In the genomic region with DNA sequence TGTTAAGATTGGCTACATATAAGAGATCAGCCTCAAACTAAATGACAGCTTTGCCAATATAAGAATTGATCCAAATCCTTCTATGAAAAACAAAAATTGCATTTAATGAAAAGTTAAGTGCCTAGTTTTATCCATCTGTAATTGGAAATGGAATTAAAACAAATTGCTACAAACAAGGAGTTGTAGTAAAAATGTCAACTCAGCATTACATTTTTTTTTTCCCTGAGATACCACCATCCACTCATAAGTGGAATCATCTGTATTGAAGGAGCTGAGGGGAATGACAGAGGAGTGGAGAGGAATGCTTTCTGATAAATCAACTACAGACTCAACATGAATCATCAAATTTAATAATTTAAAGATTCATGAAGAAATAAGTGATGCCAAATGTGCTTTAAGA, we compare ENCODE assay signal across 18 cellular contexts.
A peak's percentile ranks its signal among the peaks of the same experiment; 100 is the strongest.
DNase-seq lines count a peak whose midpoint lies in the region; ATAC-seq, FAIRE-seq and TF ChIP-seq lines count a peak whose summit lies in the region.
"Had no signal": no experiment of that assay in that cellular context is flagged by ENCODE, and none has a peak within 500 bp of the region (broad histone marks: within the 10 kb centered on the region; RNA-seq: fewer than 3 reads in every experiment).

No MANE protein-coding gene starts in this region.

- TF ChIP-seq POLR2A in HepG2 (IDR thresholded peaks at IDR 0.05; ENCODE audit: insufficient read depth in 1 of 2, low read depth in 2 of 2, low read length in 2 of 2) (no peak), right lobe of liver (IDR thresholded peaks at IDR 0.05) (no peak), K562 (conservative IDR thresholded peaks at IDR 0.05) (no peak)

- H3K4me3 ChIP-seq in HepG2 (replicated peaks in 1 of 3; ENCODE audit: insufficient read depth in 1 of 3, low read depth in 2 of 3, low read length in 3 of 3) (no peak overlapping the region), right lobe of liver (no peak overlapping the region), K562 (no peak overlapping the region), neuron (ENCODE audit: low read length) (no peak overlapping the region)
- H3K4me3 ChIP-seq: GM23248 had no signal

- TF ChIP-seq EP300 in HepG2 (IDR thresholded peaks at IDR 0.05; ENCODE audit: low read depth in 2 of 2, low read length in 2 of 2) (no peak), HepG2 (CRISPR knock-in tag; IDR thresholded peaks at IDR 0.05; ENCODE audit: borderline replicate concordance) (no peak), K562 (IDR thresholded peaks at IDR 0.05; ENCODE audit: low read length) (no peak)

- no peaks in the 10 kb centered on the region for H3K4me1 ChIP-seq in HepG2 (ENCODE audit: insufficient read depth, low read length)
- H3K4me1 ChIP-seq in right lobe of liver, result no peaks in the 10 kb centered on the region
- no peaks in the 10 kb centered on the region for H3K4me1 ChIP-seq in K562 (replicated peaks in 1 of 2; ENCODE audit: control insufficient read depth in 2 of 2, insufficient read depth in 2 of 2, low read length in 2 of 2)
- H3K4me1 ChIP-seq in neuron (ENCODE audit: insufficient read depth, low read length), result no peaks in the 10 kb centered on the region

- no peak overlapping the region for H2AFZ ChIP-seq in HepG2 (ENCODE audit: low read length)
- no peak overlapping the region for H2AFZ ChIP-seq in K562 (ENCODE audit: low read depth, low read length)
- H2AFZ ChIP-seq in neuron (ENCODE audit: low read depth, low read length), result peak overlapping the region; percentile 52
- H2AFZ ChIP-seq: GM23248 had no signal

- no peak overlapping the region for H3K4me2 ChIP-seq in HepG2 (ENCODE audit: low read depth, low read length)
- H3K4me2 ChIP-seq in K562 (ENCODE audit: insufficient read depth, low read length), result no peak overlapping the region

- TF ChIP-seq RAD21 in HepG2 (CRISPR knock-in tag; IDR thresholded peaks at IDR 0.05) (no peak), K562 (CRISPR knock-in tag; conservative IDR thresholded peaks at IDR 0.05 in 1 of 2, IDR thresholded peaks at IDR 0.05 in 1 of 2) (no peak)

- H3K4me3 Mint-ChIP-seq in CD4-positive, alpha-beta T cell, result no peak overlapping the region
- H3K4me3 Mint-ChIP-seq in T-helper 17 cell, result no peak overlapping the region
- H3K4me3 Mint-ChIP-seq: CD8-positive, alpha-beta T cell; H9 had no signal

- POLR2A ChIA-PET in HepG2 (lab: Yijun Ruan, JAX), result no interaction called here
- POLR2A ChIA-PET in K562 (lab: Yijun Ruan, JAX), result no interaction called here
- POLR2A ChIA-PET in CD4-positive, alpha-beta T cell (lab: Charles Lee), result no interaction called here

- CTCF ChIA-PET in HepG2 (lab: Yijun Ruan, JAX; ENCODE audit: low intra/inter-chr PET ratio, low total read pairs) (no interaction called here), K562 (lab: Yijun Ruan, JAX; ENCODE audit: low intra/inter-chr PET ratio) (no interaction called here)
- CTCF ChIA-PET in CD4-positive, alpha-beta T cell (lab: Charles Lee), result no interaction called here

- H3K27me3 Mint-ChIP-seq in CD4-positive, alpha-beta T cell, result no peaks in the 10 kb centered on the region
- no peaks in the 10 kb centered on the region for H3K27me3 Mint-ChIP-seq in T-helper 17 cell

- H3K79me2 ChIP-seq in HepG2 (ENCODE audit: insufficient read depth, low read length) (no peaks in the 10 kb centered on the region), K562 (ENCODE audit: control insufficient read depth, insufficient read depth, low read length) (no peaks in the 10 kb centered on the region; the same call in 2 of the 3 replicates)

- H3K9me3 Mint-ChIP-seq in CD4-positive, alpha-beta T cell, result peaks cover 2% of the 10 kb centered on the region

- BruUV-seq in HepG2 (replicated peaks; lab: Mats Ljungman, UMichigan), result no TSS peak
- no TSS peak for BruUV-seq in K562 (replicated peaks; lab: Mats Ljungman, UMichigan)

- H3K27me3 ChIP-seq in HepG2 (ENCODE audit: control insufficient read depth in 1 of 2, insufficient read depth in 2 of 2, low read length in 2 of 2) (no peaks in the 10 kb centered on the region), right lobe of liver (no peaks in the 10 kb centered on the region), K562 (ENCODE audit: control insufficient read depth in 2 of 2, insufficient read depth in 2 of 2, low read length in 2 of 2) (no peaks in the 10 kb centered on the region), neuron (ENCODE audit: insufficient read depth, low read length) (no peaks in the 10 kb centered on the region)
- H3K27me3 ChIP-seq in CD4-positive, alpha-beta T cell (ENCODE audit: control insufficient read depth, insufficient read depth, low read length), result no peaks in the 10 kb centered on the region

- no peak for FAIRE-seq in HepG2 (lab: Jason Lieb, UNC)
- no peak for FAIRE-seq in K562 (lab: Jason Lieb, UNC)
- FAIRE-seq: G401.6, GM12892 had no signal

- H3K27ac Mint-ChIP-seq in CD4-positive, alpha-beta T cell, result no peak overlapping the region
- H3K27ac Mint-ChIP-seq in T-helper 17 cell, result no peak overlapping the region
- H3K27ac Mint-ChIP-seq: CD8-positive, alpha-beta T cell; H9 had no signal

- TF ChIP-seq CTCF in HepG2 (CRISPR knock-in tag; IDR thresholded peaks at IDR 0.05), result no peak
- TF ChIP-seq CTCF in right lobe of liver (IDR thresholded peaks at IDR 0.05), result no peak
- TF ChIP-seq CTCF in K562 (IDR thresholded peaks at IDR 0.05 in 2 of 3, conservative IDR thresholded peaks at IDR 0.05 in 1 of 3; ENCODE audit: insufficient read depth in 2 of 3, low read depth in 1 of 3, low read length in 3 of 3), result no peak
- no peak for TF ChIP-seq CTCF in CD4-positive, alpha-beta T cell (IDR thresholded peaks at IDR 0.05)

- intact Hi-C loops in HepG2 (cut with micrococcal nuclease; ENCODE audit: unreplicated experiment) (no loop called here), right lobe of liver (cut with DNase I) (no loop called here), K562 (cut with micrococcal nuclease) (no loop called here)
- intact Hi-C loops in CD4-positive, alpha-beta T cell (cut with DNase I, micrococcal nuclease), result no loop called here

- DNase-seq in HepG2 (ENCODE audit: low spot score) (no peak), right lobe of liver (no peak), NCI-H2171 (lab: John Stamatoyannopoulos, UW) (peak; percentile 33), K562 (ENCODE audit: extremely low read depth in 1 of 4, low spot score in 3 of 4) (no peak), T-helper 17 cell (no peak)
- no peak for DNase-seq in activated naive CD4-positive, alpha-beta T cell (lab: John Stamatoyannopoulos, UW)
- no peak for DNase-seq in CD4-positive, alpha-beta T cell
- DNase-seq: 8988T; C1 segment of cervical spinal cord; Caco-2; CD8-positive, alpha-beta T cell; DND-41; GM23248; H9 had no signal

- no peaks in the 10 kb centered on the region for H3K36me3 ChIP-seq in HepG2 (replicated peaks in 1 of 2; ENCODE audit: control insufficient read depth in 1 of 2, insufficient read depth in 2 of 2, low read length in 2 of 2)
- no peaks in the 10 kb centered on the region for H3K36me3 ChIP-seq in right lobe of liver
- H3K36me3 ChIP-seq in K562 (ENCODE audit: control insufficient read depth, insufficient read depth, low read length), result no peaks in the 10 kb centered on the region
- no peaks in the 10 kb centered on the region for H3K36me3 ChIP-seq in neuron (ENCODE audit: insufficient read depth, low read length)

- H4K20me1 ChIP-seq in HepG2 (ENCODE audit: insufficient read depth, low read length), result no peaks in the 10 kb centered on the region
- no peaks in the 10 kb centered on the region for H4K20me1 ChIP-seq in K562 (replicated peaks; ENCODE audit: control insufficient read depth, insufficient read depth, low read length)

- H3K9me1 ChIP-seq in K562 (ENCODE audit: control insufficient read depth, insufficient read depth, low read length), result no peaks in the 10 kb centered on the region

- no peaks in the 10 kb centered on the region for H3K36me3 Mint-ChIP-seq in CD4-positive, alpha-beta T cell (ENCODE audit: low read depth)
- H3K36me3 Mint-ChIP-seq in T-helper 17 cell (ENCODE audit: low read depth), result no peaks in the 10 kb centered on the region
- H3K36me3 Mint-ChIP-seq: CD8-positive, alpha-beta T cell had no signal

- H3K27ac ChIP-seq in HepG2 (ENCODE audit: extremely low read length, insufficient read depth, low read length) (no peak overlapping the region), right lobe of liver (no peak overlapping the region), K562 (ENCODE audit: extremely low read depth, low read depth, low read length) (peak overlapping the region; percentile 12; the same call in 2 of the 3 replicates)
- H3K27ac ChIP-seq in CD4-positive, alpha-beta T cell (ENCODE audit: low read depth, low read length), result no peak overlapping the region
- H3K27ac ChIP-seq: GM23248 had no signal

- H3K4me1 Mint-ChIP-seq in CD4-positive, alpha-beta T cell (ENCODE audit: low read depth), result no peaks in the 10 kb centered on the region
- no peaks in the 10 kb centered on the region for H3K4me1 Mint-ChIP-seq in T-helper 17 cell

- in situ Hi-C loops in HepG2 (cut with HindIII; ENCODE audit: extremely low pct_ligation_motif_present, low pct_unique_long_range_greater_than_20kb) (no loop called here), K562 (cut with MboI) (no loop called here)

- H3K9me3 ChIP-seq in HepG2 (ENCODE audit: low read length) (no peaks in the 10 kb centered on the region), right lobe of liver (no peaks in the 10 kb centered on the region), K562 (replicated peaks; ENCODE audit: control insufficient read depth, insufficient read depth, low read depth, low read length) (no peaks in the 10 kb centered on the region), neuron (ENCODE audit: low read length) (no peaks in the 10 kb centered on the region), T-helper 17 cell (ENCODE audit: control insufficient read depth, low read length, poor library complexity, severe bottlenecking) (no peaks in the 10 kb centered on the region)
- no peaks in the 10 kb centered on the region for H3K9me3 ChIP-seq in CD4-positive, alpha-beta T cell (ENCODE audit: control insufficient read depth, low read length)

- H3K9ac ChIP-seq in HepG2 (ENCODE audit: insufficient read depth, low read depth, low read length) (no peak overlapping the region), K562 (ENCODE audit: insufficient read depth in 1 of 2, low read depth in 2 of 2, low read length in 2 of 2) (0 out of 4 replicates have a peak overlapping the region, but pooled peaks of 1 of the 2 experiments have one; percentile 26)
- H3K9ac ChIP-seq: GM23248 had no signal

- ATAC-seq in HepG2 (no peak), right lobe of liver (no peak), K562 (0 out of 3 replicates have a peak, but pooled peaks have one; percentile 43), T-helper 17 cell (no peak)
- ATAC-seq in CD4-positive, alpha-beta T cell (ENCODE audit: poor library complexity), result no peak
- ATAC-seq: CD8-positive, alpha-beta T cell; HCT116 had no signal

TF ChIP-seq in HepG2, 621 proteins besides CTCF, POLR2A, EP300 and RAD21 (continues in another document):
- TF ChIP-seq MAFK (conservative IDR thresholded peaks at IDR 0.05 in 1 of 2, IDR thresholded peaks at IDR 0.05 in 1 of 2; ENCODE audit: low read length in 2 of 2) (peak; percentile 95 to 99), MAFF (IDR thresholded peaks at IDR 0.05; ENCODE audit: low read depth, low read length) (peak; percentile 98)

TF ChIP-seq in K562, 482 proteins besides CTCF, POLR2A, EP300 and RAD21 (continues in another document):
- peak; percentile 94 for TF ChIP-seq ZNF316 (IDR thresholded peaks at IDR 0.05)
- no peak for TF ChIP-seq NCOA2 (IDR thresholded peaks at IDR 0.05; ENCODE audit: partially characterized antibody in 2 of 2)
- TF ChIP-seq C11orf30 (IDR thresholded peaks at IDR 0.05; ENCODE audit: low read depth), result peak; percentile 82
- TF ChIP-seq FOXP1 (CRISPR knock-in tag; IDR thresholded peaks at IDR 0.05), result no peak
